ENCODE assay signal across 9 cellular contexts in the genomic region with DNA sequence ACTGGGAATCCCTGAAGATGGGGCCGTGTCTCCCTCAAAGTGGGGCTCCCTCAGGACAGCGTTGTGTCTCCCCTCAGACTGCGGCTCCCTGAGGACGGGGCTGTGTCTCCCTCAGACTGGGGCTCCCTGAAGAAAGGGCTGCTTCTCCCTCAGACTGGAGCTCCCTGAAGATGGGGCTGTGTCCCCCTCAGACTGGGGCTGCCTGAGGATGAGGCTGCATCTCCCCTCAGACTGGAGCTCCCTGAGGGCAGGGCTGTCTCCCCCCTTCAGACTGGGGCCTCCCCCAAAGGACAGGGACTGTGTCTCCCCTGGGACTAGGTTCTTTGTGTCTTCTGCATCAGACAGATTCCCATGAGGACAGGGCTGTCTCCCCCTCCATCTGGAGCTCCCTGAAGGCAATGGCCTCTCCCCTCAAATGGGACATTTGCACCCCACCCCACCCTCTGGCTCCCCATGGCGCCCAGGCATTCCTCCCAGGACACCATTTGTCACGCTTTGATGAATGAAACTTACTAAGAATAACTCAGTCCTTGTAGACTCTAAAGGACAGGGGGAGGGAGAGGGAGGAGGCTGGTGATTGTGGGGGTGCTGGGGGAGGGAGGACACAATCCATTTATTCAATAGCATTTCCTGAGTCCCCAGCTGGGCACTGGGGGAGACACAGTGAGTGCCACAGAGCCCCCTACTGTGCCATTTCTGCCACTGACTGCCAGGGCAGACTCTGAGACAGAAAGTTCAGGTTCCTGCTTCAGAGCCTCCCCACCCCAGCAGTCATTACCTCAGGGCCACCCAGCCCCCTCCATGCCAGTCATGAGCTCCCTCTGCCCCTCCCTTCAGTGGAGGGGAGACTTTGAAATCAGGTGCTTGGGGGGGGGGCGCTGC.
DNase-seq lines count a peak whose midpoint lies in the region; ATAC-seq and TF ChIP-seq lines count a peak whose summit lies in the region.
"Had no signal": no experiment of that assay in that cellular context is flagged by ENCODE, and none has a peak within 500 bp of the region (broad histone marks: within the 10 kb centered on the region; RNA-seq: fewer than 3 reads in every experiment).

No MANE protein-coding gene starts in this region.

- POLR2A ChIA-PET in HEK293T (lab: Yijun Ruan, JAX) = no interaction called here

- in situ Hi-C loops in ACHN (cut with HindIII; ENCODE audit: low pct_ligation_motif_present, low pct_unique_long_range_greater_than_20kb, low sequenced_read_pairs) = no loop called here

- intact Hi-C loops in Right ventricle myocardium superior (cut with DNase I) = loop anchor here (5.0 to 10.0 kb wide), 2 partner anchors 72 to 230 kb away; a partner anchor contains a TSS

- CTCF ChIA-PET in HEK293T (lab: Yijun Ruan, JAX) = no interaction called here

- peak; percentile 64 for ATAC-seq in Right ventricle myocardium superior (ENCODE audit: poor library complexity)

- DNase-seq in ACHN = peak; percentile 49
- peak; percentile 51 for DNase-seq in Right ventricle myocardium superior
- DNase-seq in NCI-H2196 treated with DMSO at 0.1 percent for 48 hours (lab: John Stamatoyannopoulos, UW; ENCODE audit: unreplicated experiment) = no peak
- no peak for DNase-seq in HEK293T (ENCODE audit: extremely low spot score)
- DNase-seq in T-helper 9 cell = no peak
- no peak for DNase-seq in NCI-H1417 treated with DMSO at 0.1 percent for 48 hours (lab: John Stamatoyannopoulos, UW)
- DNase-seq: activated naive CD8-positive, alpha-beta T cell treated with anti-CD3 and anti-CD28 coated beads, Interleukin-2, amount 10 ng/mL, durations not matched to agents 7 days and 5 days had no signal

- peak; percentile 55 for TF ChIP-seq POLR2A in Raji (IDR thresholded peaks at IDR 0.05; ENCODE audit: insufficient read depth, low read depth, low read length)

- TF ChIP-seq CTCF in GM12874 (IDR thresholded peaks at IDR 0.05; ENCODE audit: insufficient read depth, low read depth, low read length) = peak; percentile 62

TF ChIP-seq in HEK293T, 16 proteins besides CTCF, POLR2A, EP300 and RAD21:
- TF ChIP-seq LEF1 (IDR thresholded peaks at IDR 0.05; ENCODE audit: borderline replicate concordance) = no peak
- TF ChIP-seq, protein P1, sequence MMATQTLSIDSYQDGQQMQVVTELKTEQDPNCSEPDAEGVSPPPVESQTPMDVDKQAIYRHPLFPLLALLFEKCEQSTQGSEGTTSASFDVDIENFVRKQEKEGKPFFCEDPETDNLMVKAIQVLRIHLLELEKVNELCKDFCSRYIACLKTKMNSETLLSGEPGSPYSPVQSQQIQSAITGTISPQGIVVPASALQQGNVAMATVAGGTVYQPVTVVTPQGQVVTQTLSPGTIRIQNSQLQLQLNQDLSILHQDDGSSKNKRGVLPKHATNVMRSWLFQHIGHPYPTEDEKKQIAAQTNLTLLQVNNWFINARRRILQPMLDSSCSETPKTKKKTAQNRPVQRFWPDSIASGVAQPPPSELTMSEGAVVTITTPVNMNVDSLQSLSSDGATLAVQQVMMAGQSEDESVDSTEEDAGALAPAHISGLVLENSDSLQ (IDR thresholded peaks at IDR 0.05) = no peak
- TF ChIP-seq BHLHE40 (IDR thresholded peaks at IDR 0.05; ENCODE audit: borderline replicate concordance) = no peak
- no peak for TF ChIP-seq TARDBP (IDR thresholded peaks at IDR 0.05)

Comparison
In these comparisons a context has a peak if more than half of its experiments do, and no peak if none do; other contexts are left out.
1. DNase-seq: peak in ACHN (single experiment) and Right ventricle myocardium superior (single experiment); none in NCI-H2196 treated with DMSO at 0.1 percent for 48 hours (single experiment), HEK293T (single experiment), T-helper 9 cell (single experiment) and NCI-H1417 treated with DMSO at 0.1 percent for 48 hours (single experiment).